Comparison of ENCODE assay signal across 1 cellular context in the genomic region with DNA sequence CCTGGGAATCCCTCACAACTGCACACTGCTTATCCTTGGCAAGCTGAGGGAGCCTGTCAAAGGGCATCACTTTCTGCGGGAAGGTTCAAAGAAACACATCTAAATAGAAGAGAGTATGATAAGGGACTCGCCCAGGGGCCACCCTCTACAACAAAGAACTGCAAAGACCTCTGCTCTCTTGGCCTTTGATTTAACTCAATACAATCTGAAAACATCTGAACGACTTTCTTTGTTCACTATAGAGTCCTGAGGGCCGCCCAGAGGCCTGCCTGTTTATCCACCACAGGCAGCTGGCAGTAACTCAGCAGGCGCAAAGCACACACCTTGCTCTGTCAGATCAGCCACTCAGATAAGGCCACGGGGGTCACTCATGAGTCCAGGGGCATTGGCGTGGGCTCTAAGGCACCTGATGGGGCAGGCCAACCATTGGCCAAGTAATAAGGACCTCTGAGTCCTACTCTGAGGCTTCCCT.
TF ChIP-seq lines count a peak whose summit lies in the region.

No MANE protein-coding gene starts in this region.

TF ChIP-seq in HepG2, 621 proteins besides CTCF, POLR2A, EP300 and RAD21 (continued from another document and continues in another):
- TF ChIP-seq, protein P1, sequence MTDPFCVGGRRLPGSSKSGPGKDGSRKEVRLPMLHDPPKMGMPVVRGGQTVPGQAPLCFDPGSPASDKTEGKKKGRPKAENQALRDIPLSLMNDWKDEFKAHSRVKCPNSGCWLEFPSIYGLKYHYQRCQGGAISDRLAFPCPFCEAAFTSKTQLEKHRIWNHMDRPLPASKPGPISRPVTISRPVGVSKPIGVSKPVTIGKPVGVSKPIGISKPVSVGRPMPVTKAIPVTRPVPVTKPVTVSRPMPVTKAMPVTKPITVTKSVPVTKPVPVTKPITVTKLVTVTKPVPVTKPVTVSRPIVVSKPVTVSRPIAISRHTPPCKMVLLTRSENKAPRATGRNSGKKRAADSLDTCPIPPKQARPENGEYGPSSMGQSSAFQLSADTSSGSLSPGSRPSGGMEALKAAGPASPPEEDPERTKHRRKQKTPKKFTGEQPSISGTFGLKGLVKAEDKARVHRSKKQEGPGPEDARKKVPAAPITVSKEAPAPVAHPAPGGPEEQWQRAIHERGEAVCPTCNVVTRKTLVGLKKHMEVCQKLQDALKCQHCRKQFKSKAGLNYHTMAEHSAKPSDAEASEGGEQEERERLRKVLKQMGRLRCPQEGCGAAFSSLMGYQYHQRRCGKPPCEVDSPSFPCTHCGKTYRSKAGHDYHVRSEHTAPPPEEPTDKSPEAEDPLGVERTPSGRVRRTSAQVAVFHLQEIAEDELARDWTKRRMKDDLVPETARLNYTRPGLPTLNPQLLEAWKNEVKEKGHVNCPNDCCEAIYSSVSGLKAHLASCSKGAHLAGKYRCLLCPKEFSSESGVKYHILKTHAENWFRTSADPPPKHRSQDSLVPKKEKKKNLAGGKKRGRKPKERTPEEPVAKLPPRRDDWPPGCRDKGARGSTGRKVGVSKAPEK (CRISPR knock-in tag; IDR thresholded peaks at IDR 0.05; ENCODE audit: borderline replicate concordance), result no peak
- no peak for TF ChIP-seq SNAI1 (CRISPR knock-in tag; IDR thresholded peaks at IDR 0.05; ENCODE audit: borderline replicate concordance)
- TF ChIP-seq, protein P2, sequence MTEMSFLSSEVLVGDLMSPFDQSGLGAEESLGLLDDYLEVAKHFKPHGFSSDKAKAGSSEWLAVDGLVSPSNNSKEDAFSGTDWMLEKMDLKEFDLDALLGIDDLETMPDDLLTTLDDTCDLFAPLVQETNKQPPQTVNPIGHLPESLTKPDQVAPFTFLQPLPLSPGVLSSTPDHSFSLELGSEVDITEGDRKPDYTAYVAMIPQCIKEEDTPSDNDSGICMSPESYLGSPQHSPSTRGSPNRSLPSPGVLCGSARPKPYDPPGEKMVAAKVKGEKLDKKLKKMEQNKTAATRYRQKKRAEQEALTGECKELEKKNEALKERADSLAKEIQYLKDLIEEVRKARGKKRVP (CRISPR knock-in tag; IDR thresholded peaks at IDR 0.05), result no peak
- no peak for TF ChIP-seq ATF7 (IDR thresholded peaks at IDR 0.05)
- TF ChIP-seq ATF7 (CRISPR knock-in tag; IDR thresholded peaks at IDR 0.05), result peak; percentile 67; the same call in 1 of the 2 replicates
- no peak for TF ChIP-seq ZFP82 (CRISPR knock-in tag; IDR thresholded peaks at IDR 0.05; ENCODE audit: borderline replicate concordance)
- TF ChIP-seq TAF15 (IDR thresholded peaks at IDR 0.05; ENCODE audit: low read depth, low read length, poor library complexity, severe bottlenecking), result no peak
- TF ChIP-seq TGIF2 (CRISPR knock-in tag; IDR thresholded peaks at IDR 0.05), result 0 out of 2 replicates have a peak, but pooled peaks have one; percentile 28
- TF ChIP-seq, protein P3, sequence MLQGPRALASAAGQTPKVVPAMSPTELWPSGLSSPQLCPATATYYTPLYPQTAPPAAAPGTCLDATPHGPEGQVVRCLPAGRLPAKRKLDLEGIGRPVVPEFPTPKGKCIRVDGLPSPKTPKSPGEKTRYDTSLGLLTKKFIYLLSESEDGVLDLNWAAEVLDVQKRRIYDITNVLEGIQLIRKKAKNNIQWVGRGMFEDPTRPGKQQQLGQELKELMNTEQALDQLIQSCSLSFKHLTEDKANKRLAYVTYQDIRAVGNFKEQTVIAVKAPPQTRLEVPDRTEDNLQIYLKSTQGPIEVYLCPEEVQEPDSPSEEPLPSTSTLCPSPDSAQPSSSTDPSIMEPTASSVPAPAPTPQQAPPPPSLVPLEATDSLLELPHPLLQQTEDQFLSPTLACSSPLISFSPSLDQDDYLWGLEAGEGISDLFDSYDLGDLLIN (CRISPR knock-in tag; IDR thresholded peaks at IDR 0.05; ENCODE audit: borderline replicate concordance), result no peak
- TF ChIP-seq, protein P4, sequence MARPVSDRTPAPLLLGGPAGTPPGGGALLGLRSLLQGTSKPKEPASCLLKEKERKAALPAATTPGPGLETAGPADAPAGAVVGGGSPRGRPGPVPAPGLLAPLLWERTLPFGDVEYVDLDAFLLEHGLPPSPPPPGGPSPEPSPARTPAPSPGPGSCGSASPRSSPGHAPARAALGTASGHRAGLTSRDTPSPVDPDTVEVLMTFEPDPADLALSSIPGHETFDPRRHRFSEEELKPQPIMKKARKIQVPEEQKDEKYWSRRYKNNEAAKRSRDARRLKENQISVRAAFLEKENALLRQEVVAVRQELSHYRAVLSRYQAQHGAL (CRISPR knock-in tag; IDR thresholded peaks at IDR 0.05; ENCODE audit: not compliant biosample characterization), result no peak
- 0 out of 2 replicates have a peak, but pooled peaks have one; percentile 45 for TF ChIP-seq HNRNPL (IDR thresholded peaks at IDR 0.05; ENCODE audit: low read depth, low read length)
- peak; percentile 75 for TF ChIP-seq GATAD2A (CRISPR knock-in tag; IDR thresholded peaks at IDR 0.05)
- no peak for TF ChIP-seq NAIF1 (CRISPR knock-in tag; IDR thresholded peaks at IDR 0.05; ENCODE audit: borderline replicate concordance)
- TF ChIP-seq, protein P5, sequence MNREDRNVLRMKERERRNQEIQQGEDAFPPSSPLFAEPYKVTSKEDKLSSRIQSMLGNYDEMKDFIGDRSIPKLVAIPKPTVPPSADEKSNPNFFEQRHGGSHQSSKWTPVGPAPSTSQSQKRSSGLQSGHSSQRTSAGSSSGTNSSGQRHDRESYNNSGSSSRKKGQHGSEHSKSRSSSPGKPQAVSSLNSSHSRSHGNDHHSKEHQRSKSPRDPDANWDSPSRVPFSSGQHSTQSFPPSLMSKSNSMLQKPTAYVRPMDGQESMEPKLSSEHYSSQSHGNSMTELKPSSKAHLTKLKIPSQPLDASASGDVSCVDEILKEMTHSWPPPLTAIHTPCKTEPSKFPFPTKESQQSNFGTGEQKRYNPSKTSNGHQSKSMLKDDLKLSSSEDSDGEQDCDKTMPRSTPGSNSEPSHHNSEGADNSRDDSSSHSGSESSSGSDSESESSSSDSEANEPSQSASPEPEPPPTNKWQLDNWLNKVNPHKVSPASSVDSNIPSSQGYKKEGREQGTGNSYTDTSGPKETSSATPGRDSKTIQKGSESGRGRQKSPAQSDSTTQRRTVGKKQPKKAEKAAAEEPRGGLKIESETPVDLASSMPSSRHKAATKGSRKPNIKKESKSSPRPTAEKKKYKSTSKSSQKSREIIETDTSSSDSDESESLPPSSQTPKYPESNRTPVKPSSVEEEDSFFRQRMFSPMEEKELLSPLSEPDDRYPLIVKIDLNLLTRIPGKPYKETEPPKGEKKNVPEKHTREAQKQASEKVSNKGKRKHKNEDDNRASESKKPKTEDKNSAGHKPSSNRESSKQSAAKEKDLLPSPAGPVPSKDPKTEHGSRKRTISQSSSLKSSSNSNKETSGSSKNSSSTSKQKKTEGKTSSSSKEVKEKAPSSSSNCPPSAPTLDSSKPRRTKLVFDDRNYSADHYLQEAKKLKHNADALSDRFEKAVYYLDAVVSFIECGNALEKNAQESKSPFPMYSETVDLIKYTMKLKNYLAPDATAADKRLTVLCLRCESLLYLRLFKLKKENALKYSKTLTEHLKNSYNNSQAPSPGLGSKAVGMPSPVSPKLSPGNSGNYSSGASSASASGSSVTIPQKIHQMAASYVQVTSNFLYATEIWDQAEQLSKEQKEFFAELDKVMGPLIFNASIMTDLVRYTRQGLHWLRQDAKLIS (CRISPR knock-in tag; IDR thresholded peaks at IDR 0.05), result no peak
- no peak for TF ChIP-seq ZNF354B (CRISPR knock-in tag; IDR thresholded peaks at IDR 0.05)
- TF ChIP-seq ZNF772 (CRISPR knock-in tag; IDR thresholded peaks at IDR 0.05), result 0 out of 2 replicates have a peak, but pooled peaks have one; percentile 55
- TF ChIP-seq, protein P6, sequence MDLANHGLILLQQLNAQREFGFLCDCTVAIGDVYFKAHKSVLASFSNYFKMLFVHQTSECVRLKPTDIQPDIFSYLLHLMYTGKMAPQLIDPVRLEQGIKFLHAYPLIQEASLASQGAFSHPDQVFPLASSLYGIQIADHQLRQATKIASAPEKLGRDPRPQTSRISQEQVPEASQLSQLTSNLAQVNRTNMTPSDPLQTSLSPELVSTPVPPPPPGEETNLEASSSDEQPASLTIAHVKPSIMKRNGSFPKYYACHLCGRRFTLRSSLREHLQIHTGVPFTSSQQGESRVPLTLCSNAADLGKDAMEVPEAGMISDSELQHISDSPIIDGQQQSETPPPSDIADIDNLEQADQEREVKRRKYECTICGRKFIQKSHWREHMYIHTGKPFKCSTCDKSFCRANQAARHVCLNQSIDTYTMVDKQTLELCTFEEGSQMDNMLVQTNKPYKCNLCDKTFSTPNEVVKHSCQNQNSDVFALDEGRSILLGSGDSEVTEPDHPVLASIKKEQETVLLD (CRISPR knock-in tag; IDR thresholded peaks at IDR 0.05; ENCODE audit: low read depth), result no peak
- no peak for TF ChIP-seq ZNF232 (CRISPR knock-in tag; IDR thresholded peaks at IDR 0.05; ENCODE audit: borderline replicate concordance)
- no peak for TF ChIP-seq ZNF83 (CRISPR knock-in tag; IDR thresholded peaks at IDR 0.05; ENCODE audit: borderline replicate concordance)
- no peak for TF ChIP-seq CREB1 (IDR thresholded peaks at IDR 0.05)
- peak; percentile 19; the same call in 1 of the 2 replicates for TF ChIP-seq CREB1 (CRISPR knock-in tag; IDR thresholded peaks at IDR 0.05)
- TF ChIP-seq NR2F1 (CRISPR knock-in tag; IDR thresholded peaks at IDR 0.05), result peak; percentile 49 to 58; a peak in 2 of 4 replicates
- peak; percentile 36; the same call in 1 of the 2 replicates for TF ChIP-seq CEBPG (CRISPR knock-in tag; IDR thresholded peaks at IDR 0.05)
- TF ChIP-seq ZNF614 (CRISPR knock-in tag; IDR thresholded peaks at IDR 0.05; ENCODE audit: borderline replicate concordance), result peak; percentile 58; the same call in 1 of the 2 replicates
- TF ChIP-seq, protein P7, sequence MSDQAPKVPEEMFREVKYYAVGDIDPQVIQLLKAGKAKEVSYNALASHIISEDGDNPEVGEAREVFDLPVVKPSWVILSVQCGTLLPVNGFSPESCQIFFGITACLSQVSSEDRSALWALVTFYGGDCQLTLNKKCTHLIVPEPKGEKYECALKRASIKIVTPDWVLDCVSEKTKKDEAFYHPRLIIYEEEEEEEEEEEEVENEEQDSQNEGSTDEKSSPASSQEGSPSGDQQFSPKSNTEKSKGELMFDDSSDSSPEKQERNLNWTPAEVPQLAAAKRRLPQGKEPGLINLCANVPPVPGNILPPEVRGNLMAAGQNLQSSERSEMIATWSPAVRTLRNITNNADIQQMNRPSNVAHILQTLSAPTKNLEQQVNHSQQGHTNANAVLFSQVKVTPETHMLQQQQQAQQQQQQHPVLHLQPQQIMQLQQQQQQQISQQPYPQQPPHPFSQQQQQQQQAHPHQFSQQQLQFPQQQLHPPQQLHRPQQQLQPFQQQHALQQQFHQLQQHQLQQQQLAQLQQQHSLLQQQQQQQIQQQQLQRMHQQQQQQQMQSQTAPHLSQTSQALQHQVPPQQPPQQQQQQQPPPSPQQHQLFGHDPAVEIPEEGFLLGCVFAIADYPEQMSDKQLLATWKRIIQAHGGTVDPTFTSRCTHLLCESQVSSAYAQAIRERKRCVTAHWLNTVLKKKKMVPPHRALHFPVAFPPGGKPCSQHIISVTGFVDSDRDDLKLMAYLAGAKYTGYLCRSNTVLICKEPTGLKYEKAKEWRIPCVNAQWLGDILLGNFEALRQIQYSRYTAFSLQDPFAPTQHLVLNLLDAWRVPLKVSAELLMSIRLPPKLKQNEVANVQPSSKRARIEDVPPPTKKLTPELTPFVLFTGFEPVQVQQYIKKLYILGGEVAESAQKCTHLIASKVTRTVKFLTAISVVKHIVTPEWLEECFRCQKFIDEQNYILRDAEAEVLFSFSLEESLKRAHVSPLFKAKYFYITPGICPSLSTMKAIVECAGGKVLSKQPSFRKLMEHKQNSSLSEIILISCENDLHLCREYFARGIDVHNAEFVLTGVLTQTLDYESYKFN (CRISPR knock-in tag; conservative IDR thresholded peaks at IDR 0.05), result peak; percentile 96
- TF ChIP-seq, protein P8, sequence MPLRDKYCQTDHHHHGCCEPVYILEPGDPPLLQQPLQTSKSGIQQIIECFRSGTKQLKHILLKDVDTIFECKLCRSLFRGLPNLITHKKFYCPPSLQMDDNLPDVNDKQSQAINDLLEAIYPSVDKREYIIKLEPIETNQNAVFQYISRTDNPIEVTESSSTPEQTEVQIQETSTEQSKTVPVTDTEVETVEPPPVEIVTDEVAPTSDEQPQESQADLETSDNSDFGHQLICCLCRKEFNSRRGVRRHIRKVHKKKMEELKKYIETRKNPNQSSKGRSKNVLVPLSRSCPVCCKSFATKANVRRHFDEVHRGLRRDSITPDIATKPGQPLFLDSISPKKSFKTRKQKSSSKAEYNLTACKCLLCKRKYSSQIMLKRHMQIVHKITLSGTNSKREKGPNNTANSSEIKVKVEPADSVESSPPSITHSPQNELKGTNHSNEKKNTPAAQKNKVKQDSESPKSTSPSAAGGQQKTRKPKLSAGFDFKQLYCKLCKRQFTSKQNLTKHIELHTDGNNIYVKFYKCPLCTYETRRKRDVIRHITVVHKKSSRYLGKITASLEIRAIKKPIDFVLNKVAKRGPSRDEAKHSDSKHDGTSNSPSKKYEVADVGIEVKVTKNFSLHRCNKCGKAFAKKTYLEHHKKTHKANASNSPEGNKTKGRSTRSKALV (CRISPR knock-in tag; IDR thresholded peaks at IDR 0.05), result no peak
- no peak for TF ChIP-seq REPIN1 (CRISPR knock-in tag; IDR thresholded peaks at IDR 0.05; ENCODE audit: borderline replicate concordance, low read depth)
- TF ChIP-seq SRSF9 (IDR thresholded peaks at IDR 0.05; ENCODE audit: borderline replicate concordance, insufficient read depth, low read depth, low read length, poor library complexity, severe bottlenecking), result no peak
- TF ChIP-seq SOX6 (IDR thresholded peaks at IDR 0.05), result no peak
- TF ChIP-seq SOX6 (CRISPR knock-in tag; IDR thresholded peaks at IDR 0.05), result peak; percentile 100
- TF ChIP-seq GPN1 (CRISPR knock-in tag; IDR thresholded peaks at IDR 0.05; ENCODE audit: borderline replicate concordance), result no peak
- TF ChIP-seq ZNF160 (CRISPR knock-in tag; IDR thresholded peaks at IDR 0.05), result no peak
- no peak for TF ChIP-seq ZFP36 (IDR thresholded peaks at IDR 0.05; ENCODE audit: borderline replicate concordance, low read depth, low read length, partially characterized antibody)
- TF ChIP-seq, protein P9, sequence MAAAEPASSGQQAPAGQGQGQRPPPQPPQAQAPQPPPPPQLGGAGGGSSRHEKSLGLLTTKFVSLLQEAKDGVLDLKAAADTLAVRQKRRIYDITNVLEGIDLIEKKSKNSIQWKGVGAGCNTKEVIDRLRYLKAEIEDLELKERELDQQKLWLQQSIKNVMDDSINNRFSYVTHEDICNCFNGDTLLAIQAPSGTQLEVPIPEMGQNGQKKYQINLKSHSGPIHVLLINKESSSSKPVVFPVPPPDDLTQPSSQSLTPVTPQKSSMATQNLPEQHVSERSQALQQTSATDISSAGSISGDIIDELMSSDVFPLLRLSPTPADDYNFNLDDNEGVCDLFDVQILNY (CRISPR knock-in tag; conservative IDR thresholded peaks at IDR 0.05), result no peak
- peak; percentile 42 for TF ChIP-seq POGZ (CRISPR knock-in tag; IDR thresholded peaks at IDR 0.05)
- TF ChIP-seq TMF1 (CRISPR knock-in tag; IDR thresholded peaks at IDR 0.05; ENCODE audit: low read depth), result no peak
- no peak for TF ChIP-seq U2AF1 (optimal IDR thresholded peaks at IDR 0.05; ENCODE audit: low read depth, low read length)
- no peak for TF ChIP-seq MXI1 (IDR thresholded peaks at IDR 0.05; ENCODE audit: borderline replicate concordance, low read depth, low read length)
- peak; percentile 87 for TF ChIP-seq FOXJ3 (CRISPR knock-in tag; IDR thresholded peaks at IDR 0.05; ENCODE audit: borderline replicate concordance)
- TF ChIP-seq ZNF331 (CRISPR knock-in tag; IDR thresholded peaks at IDR 0.05), result peak; percentile 61; the same call in 1 of the 2 replicates
- peak; percentile 12; the same call in 1 of the 2 replicates for TF ChIP-seq ELF1 (CRISPR knock-in tag; IDR thresholded peaks at IDR 0.05)
- no peak for TF ChIP-seq IKZF4 (CRISPR knock-in tag; IDR thresholded peaks at IDR 0.05; ENCODE audit: borderline replicate concordance, low read depth, not compliant biosample characterization)
- TF ChIP-seq NCOA2 (CRISPR knock-in tag; IDR thresholded peaks at IDR 0.05), result peak; percentile 92
- peak; percentile 85 for TF ChIP-seq DPF2 (CRISPR knock-in tag; IDR thresholded peaks at IDR 0.05; ENCODE audit: borderline replicate concordance, low read depth)
- no peak for TF ChIP-seq ZNF572 (CRISPR knock-in tag; IDR thresholded peaks at IDR 0.05)
- peak; percentile 99 for TF ChIP-seq SOX5 (CRISPR knock-in tag; IDR thresholded peaks at IDR 0.05; ENCODE audit: borderline replicate concordance)
